Comparison of ENCODE assay signal across 8 cellular contexts in genomic region chr14:51996148-51996746, GRCh38. TPM values are rescaled to one million over a fixed set of nuclear protein-coding genes. Genes with fewer than 3 reads are reported as not detected.
A peak's percentile ranks its signal among the peaks of the same experiment; 100 is the strongest.
DNase-seq lines count a peak whose midpoint lies in the region; FAIRE-seq and TF ChIP-seq lines count a peak whose summit lies in the region.

No MANE protein-coding gene starts in this region.

- no peaks in the 10 kb centered on the region for H3K9me3 Mint-ChIP-seq in nephron progenitor cell
- H3K9me3 Mint-ChIP-seq in activated CD4-positive, alpha-beta memory T cell treated with anti-CD3 and anti-CD28 coated beads, Interleukin-2, amount 10 ng/mL, durations not matched to agents 7 days and 5 days = no peaks in the 10 kb centered on the region

- H3K4me3 ChIP-seq in NB4 (ENCODE audit: low read depth, low read length) = no peak overlapping the region

- peaks cover 50% of the 10 kb centered on the region for H3K36me3 Mint-ChIP-seq in nephron progenitor cell (ENCODE audit: low read depth)
- H3K36me3 Mint-ChIP-seq in activated CD4-positive, alpha-beta memory T cell treated with anti-CD3 and anti-CD28 coated beads, Interleukin-2, amount 10 ng/mL, durations not matched to agents 7 days and 5 days (ENCODE audit: low read depth) = peaks cover 63% of the 10 kb centered on the region

- no peak for DNase-seq in D721Med (ENCODE audit: insufficient read length, low spot score)
- DNase-seq in NB4 (ENCODE audit: low read depth) = peak; percentile 16
- peak; percentile 63 to 64 for DNase-seq in dermis microvascular lymphatic vessel endothelial cell (ENCODE audit: low read depth in 2 of 2)
- no peak for DNase-seq in nephron progenitor cell
- DNase-seq in activated naive CD4-positive, alpha-beta T cell (lab: John Stamatoyannopoulos, UW) = no peak
- no peak for DNase-seq in NCI-H1436 treated with DMSO at 0.1 percent for 48 hours (lab: John Stamatoyannopoulos, UW)
- DNase-seq in activated CD4-positive, alpha-beta memory T cell treated with anti-CD3 and anti-CD28 coated beads, Interleukin-2, amount 10 ng/mL, durations not matched to agents 7 days and 5 days = no peak
- DNase-seq in KG1 (lab: John Stamatoyannopoulos, UW) = no peak

- CTCF ChIA-PET in activated CD4-positive, alpha-beta memory T cell treated with anti-CD3 and anti-CD28 coated beads, Interleukin-2, amount 10 ng/mL, durations not matched to agents 7 days and 5 days (lab: Charles Lee) = interaction anchor here (0.6 to 2.4 kb wide), 12 partner anchors 10 to 344 kb away, joined by 3 to 9 read pairs (median 3); no protein-coding TSS in a partner anchor

- H3K27me3 Mint-ChIP-seq in nephron progenitor cell (ENCODE audit: low read depth, poor library complexity) = no peaks in the 10 kb centered on the region
- H3K27me3 Mint-ChIP-seq in activated CD4-positive, alpha-beta memory T cell treated with anti-CD3 and anti-CD28 coated beads, Interleukin-2, amount 10 ng/mL, durations not matched to agents 7 days and 5 days = no peaks in the 10 kb centered on the region

- TF ChIP-seq CTCF in D721Med (IDR thresholded peaks at IDR 0.05; ENCODE audit: insufficient read depth, missing control alignments) (peak; percentile 75), NB4 (IDR thresholded peaks at IDR 0.05; ENCODE audit: low read depth, low read length) (peak; percentile 10), nephron progenitor cell (IDR thresholded peaks at IDR 0.05) (peak; percentile 73)

- TF ChIP-seq POLR2A in NB4 (IDR thresholded peaks at IDR 0.05; ENCODE audit: extremely low read depth, insufficient read length) = no peak

- POLR2A ChIA-PET in activated CD4-positive, alpha-beta memory T cell treated with anti-CD3 and anti-CD28 coated beads, Interleukin-2, amount 10 ng/mL, durations not matched to agents 7 days and 5 days (lab: Charles Lee) = interaction anchor here (1.0 kb wide), 1 partner anchor 10 kb away, joined by 3 read pairs; no protein-coding TSS in a partner anchor

- H3K4me3 Mint-ChIP-seq in nephron progenitor cell = no peak overlapping the region
- H3K4me3 Mint-ChIP-seq in activated CD4-positive, alpha-beta memory T cell treated with anti-CD3 and anti-CD28 coated beads, Interleukin-2, amount 10 ng/mL, durations not matched to agents 7 days and 5 days = no peak overlapping the region

- no peak overlapping the region for H3K27ac Mint-ChIP-seq in nephron progenitor cell
- no peak overlapping the region for H3K27ac Mint-ChIP-seq in activated CD4-positive, alpha-beta memory T cell treated with anti-CD3 and anti-CD28 coated beads, Interleukin-2, amount 10 ng/mL, durations not matched to agents 7 days and 5 days

- peaks cover 6% of the 10 kb centered on the region for H3K4me1 Mint-ChIP-seq in nephron progenitor cell
- peaks cover 29% of the 10 kb centered on the region for H3K4me1 Mint-ChIP-seq in activated CD4-positive, alpha-beta memory T cell treated with anti-CD3 and anti-CD28 coated beads, Interleukin-2, amount 10 ng/mL, durations not matched to agents 7 days and 5 days

- FAIRE-seq in D721Med (lab: Jason Lieb, UNC) = no peak

RNA-seq across cellular contexts. Expression of gene RTRAF, which starts 6.9 kb away (rescaled TPM):
- 122 and 223 TPM in 2 replicates for total RNA-seq in dermis microvascular lymphatic vessel endothelial cell
- 100 to 1,000 TPM; 175 to 188 TPM for total RNA-seq in activated CD4-positive, alpha-beta memory T cell treated with anti-CD3 and anti-CD28 coated beads, Interleukin-2, amount 10 ng/mL, durations not matched to agents 7 days and 5 days

Comparison
In these comparisons a context has a peak if more than half of its experiments do, and no peak if none do; other contexts are left out.
1. DNase-seq: peak in NB4 (single experiment) and dermis microvascular lymphatic vessel endothelial cell (2 of 2); none in D721Med (single experiment), nephron progenitor cell (single experiment), activated naive CD4-positive, alpha-beta T cell (0 of 4), NCI-H1436 treated with DMSO at 0.1 percent for 48 hours (single experiment), activated CD4-positive, alpha-beta memory T cell treated with anti-CD3 and anti-CD28 coated beads, Interleukin-2, amount 10 ng/mL, durations not matched to agents 7 days and 5 days (single experiment) and KG1 (single experiment).
2. CTCF ChIP-seq: peak in every context shown above with its lines; median percentile 75 in D721Med; 73 in nephron progenitor cell; 10 in NB4.